12 cellular contexts compared by ENCODE assay signal in genomic region chr9:13787234-13787833, GRCh38.
DNase-seq lines count a peak whose midpoint lies in the region; ATAC-seq and TF ChIP-seq lines count a peak whose summit lies in the region.
"Had no signal": no experiment of that assay in that cellular context is flagged by ENCODE, and none has a peak within 500 bp of the region (broad histone marks: within the 10 kb centered on the region; RNA-seq: fewer than 3 reads in every experiment).

No MANE protein-coding gene starts in this region.

- 0% methylated on average over 1 of the region's 10 CpGs; no CpG with 5 or more reads in 1 of the 2 experiments for WGBS in IMR-90 (ENCODE audit: extremely low coverage in 2 of 2, insufficient read length in 1 of 2), 2 experiments

- H3K9me1 ChIP-seq in IMR-90 (ENCODE audit: insufficient read depth, low read length) = no peaks in the 10 kb centered on the region

- H3K18ac ChIP-seq in IMR-90 (ENCODE audit: low read depth, low read length) = no peak overlapping the region; the same call in 1 of the 2 replicates

- no peak overlapping the region for H4K5ac ChIP-seq in IMR-90 (ENCODE audit: low read depth, low read length)

- H3K4me2 ChIP-seq in IMR-90 (ENCODE audit: low read depth, low read length) = peak overlapping the region; percentile 57; the same call in 1 of the 2 replicates

- POLR2A ChIA-PET in IMR-90 (lab: Charles Lee; ENCODE audit: unreplicated experiment) = no interaction called here

- no peak overlapping the region for H2AK5ac ChIP-seq in IMR-90 (ENCODE audit: low read depth, low read length)

- no peak overlapping the region for H3K4ac ChIP-seq in IMR-90 (ENCODE audit: low read depth, low read length)

- H3K36me3 ChIP-seq in IMR-90 (ENCODE audit: control insufficient read depth, insufficient read depth, low read length) = no peaks in the 10 kb centered on the region
- H3K36me3 ChIP-seq in stomach smooth muscle (ENCODE audit: control insufficient read depth in 2 of 2, insufficient read depth in 2 of 2, low read length in 2 of 2) = no peaks in the 10 kb centered on the region

- no peak overlapping the region for H3K23ac ChIP-seq in IMR-90 (ENCODE audit: low read depth, low read length)

- H3K9me3 ChIP-seq in IMR-90 (ENCODE audit: control insufficient read depth, insufficient read depth, low read length) (no peaks in the 10 kb centered on the region; the same call in 1 of the 2 replicates), stomach smooth muscle (ENCODE audit: control insufficient read depth in 2 of 2, low read length in 2 of 2) (no peaks in the 10 kb centered on the region)

- H2BK120ac ChIP-seq in IMR-90 (ENCODE audit: low read depth, low read length) = no peak overlapping the region

- H3K79me1 ChIP-seq in IMR-90 (ENCODE audit: low read depth in 1 of 2, low read length in 2 of 2) = no peaks in the 10 kb centered on the region

- no peak overlapping the region for H2AK9ac ChIP-seq in IMR-90 (replicated peaks; ENCODE audit: low read depth, low read length, poor library complexity)

- H4K20me1 ChIP-seq in IMR-90 (ENCODE audit: insufficient read depth, low read length) = no peaks in the 10 kb centered on the region

- peak overlapping the region; percentile 62 for H2AFZ ChIP-seq in IMR-90 (replicated peaks; ENCODE audit: low read length, poor library complexity)

- H3K4me3 Mint-ChIP-seq in stimulated activated memory B cell treated with anti-CD40 and anti-IgM and Interleukin-4, amounts not matched to agents 10 μg/mL and 1 μg/mL and 100 μg/mL, for 72 hours = no peak overlapping the region

- H3K4me3 ChIP-seq in IMR-90 (ENCODE audit: insufficient read depth, low read depth, low read length) (no peak overlapping the region), coronary artery (peak overlapping the region; percentile 54), stomach smooth muscle (ENCODE audit: low read length in 2 of 2) (peak overlapping the region; percentile 10 to 67)

- no peaks in the 10 kb centered on the region for H3K27me3 Mint-ChIP-seq in stimulated activated memory B cell treated with anti-CD40 and anti-IgM and Interleukin-4, amounts not matched to agents 10 μg/mL and 1 μg/mL and 100 μg/mL, for 72 hours

- TF ChIP-seq RAD21 in IMR-90 (IDR thresholded peaks at IDR 0.05; ENCODE audit: low read length) = no peak

- peak overlapping the region; percentile 9; the same call in 1 of the 2 replicates for H3K27ac ChIP-seq in IMR-90 (ENCODE audit: insufficient read depth, low read length)
- H3K27ac ChIP-seq in coronary artery = peak overlapping the region; percentile 73 to 81
- peak overlapping the region; percentile 64 for H3K27ac ChIP-seq in stomach smooth muscle (ENCODE audit: low read length)

- H3K9ac ChIP-seq in IMR-90 (ENCODE audit: low read depth, low read length) (no peak overlapping the region), stomach smooth muscle (ENCODE audit: low read length in 2 of 2) (peak overlapping the region in 1 of 2 donors; percentile 55)

- in situ Hi-C loops in IMR-90 (cut with MboI; ENCODE audit: low sequenced_read_pairs) = no loop called here

- no peak overlapping the region for H3K56ac ChIP-seq in IMR-90 (ENCODE audit: extremely low read depth, insufficient read depth, low read length)

- H4K91ac ChIP-seq in IMR-90 (ENCODE audit: insufficient read depth, low read depth, low read length) = no peak overlapping the region

- intact Hi-C loops in IMR-90 (cut with micrococcal nuclease) = no loop called here

- CTCF ChIA-PET in IMR-90 (lab: Yijun Ruan, JAX) = no interaction called here

- H3K36me3 Mint-ChIP-seq in stimulated activated memory B cell treated with anti-CD40 and anti-IgM and Interleukin-4, amounts not matched to agents 10 μg/mL and 1 μg/mL and 100 μg/mL, for 72 hours = no peaks in the 10 kb centered on the region

- no peak overlapping the region for H2BK20ac ChIP-seq in IMR-90 (ENCODE audit: low read depth, low read length)

- H3K4me1 Mint-ChIP-seq in stimulated activated memory B cell treated with anti-CD40 and anti-IgM and Interleukin-4, amounts not matched to agents 10 μg/mL and 1 μg/mL and 100 μg/mL, for 72 hours = no peaks in the 10 kb centered on the region

- ATAC-seq in IMR-90 (ENCODE audit: low read depth) (peak; percentile 35), left lobe of liver (peak; percentile 83), omental fat pad (ENCODE audit: low FRiP score) (no peak), GM21526 (IDR thresholded peaks at IDR 0.05; ENCODE audit: low FRiP score, unreplicated experiment) (no peak)
- ATAC-seq in stimulated activated memory B cell treated with anti-CD40 and anti-IgM and Interleukin-4, amounts not matched to agents 10 μg/mL and 1 μg/mL and 100 μg/mL, for 72 hours = no peak

- BruUV-seq in IMR-90 (replicated peaks; lab: Mats Ljungman, UMichigan) = no TSS peak

- no peaks in the 10 kb centered on the region for H3K27me3 ChIP-seq in IMR-90 (ENCODE audit: control insufficient read depth, insufficient read depth, low read length)
- no peaks in the 10 kb centered on the region for H3K27me3 ChIP-seq in stomach smooth muscle (ENCODE audit: control insufficient read depth in 1 of 2, insufficient read depth in 2 of 2, low read length in 2 of 2)

- peak; percentile 46 for DNase-seq in IMR-90
- no peak for DNase-seq in coronary artery (ENCODE audit: low spot score)
- no peak for DNase-seq in left lobe of liver (ENCODE audit: low spot score)
- no peak for DNase-seq in activated CD4-positive, alpha-beta T cell treated with anti-CD3 and anti-CD28 coated beads for 48 hours
- no peak for DNase-seq in omental fat pad (ENCODE audit: low spot score)
- DNase-seq: HCEC 1CT, hippocampal formation, NCI-H1417 treated with DMSO at 0.1 percent for 48 hours, occipital lobe had no signal

- H2BK15ac ChIP-seq in IMR-90 (ENCODE audit: low read depth, low read length) = no peak overlapping the region

- TF ChIP-seq CTCF in IMR-90 (conservative IDR thresholded peaks at IDR 0.05; ENCODE audit: low read depth, low read length) = no peak
- TF ChIP-seq CTCF in coronary artery (IDR thresholded peaks at IDR 0.05) = no peak
- TF ChIP-seq CTCF in omental fat pad (IDR thresholded peaks at IDR 0.05) = no peak

- no peak for TF ChIP-seq POLR2A in IMR-90 (IDR thresholded peaks at IDR 0.05; ENCODE audit: low read depth, low read length)

- H3K4me1 ChIP-seq in IMR-90 (ENCODE audit: control insufficient read depth, insufficient read depth, low read length) (peaks cover 4% of the 10 kb centered on the region; the same call in 1 of the 2 replicates), stomach smooth muscle (ENCODE audit: control insufficient read depth, insufficient read depth, low read length) (peaks cover 4% of the 10 kb centered on the region)

- no peak overlapping the region for H4K8ac ChIP-seq in IMR-90 (ENCODE audit: low read depth in 2 of 2, low read length in 2 of 2)

- dilution Hi-C loops in IMR-90 (cut with HindIII; ENCODE audit: low sequenced_read_pairs, unreplicated experiment) = no loop called here

- H3K9me3 Mint-ChIP-seq in stimulated activated memory B cell treated with anti-CD40 and anti-IgM and Interleukin-4, amounts not matched to agents 10 μg/mL and 1 μg/mL and 100 μg/mL, for 72 hours = no peaks in the 10 kb centered on the region

- no peak overlapping the region for H3K14ac ChIP-seq in IMR-90 (replicated peaks; ENCODE audit: low read depth, low read length)

- no peak overlapping the region for H3K27ac Mint-ChIP-seq in stimulated activated memory B cell treated with anti-CD40 and anti-IgM and Interleukin-4, amounts not matched to agents 10 μg/mL and 1 μg/mL and 100 μg/mL, for 72 hours

- no peak overlapping the region for H2BK5ac ChIP-seq in IMR-90 (ENCODE audit: low read depth, low read length, poor library complexity, severe bottlenecking)

TF ChIP-seq in IMR-90, 13 proteins besides CTCF, POLR2A, EP300 and RAD21:
- TF ChIP-seq CEBPB (IDR thresholded peaks at IDR 0.05; ENCODE audit: low read depth, low read length) (no peak), NFE2L2 (IDR thresholded peaks at IDR 0.05; ENCODE audit: low read depth, low read length) (no peak), MAZ (IDR thresholded peaks at IDR 0.05; ENCODE audit: borderline replicate concordance, low read depth, low read length) (no peak), RCOR1 (IDR thresholded peaks at IDR 0.05; ENCODE audit: insufficient replicate concordance, low read length) (no peak), BHLHE40 (IDR thresholded peaks at IDR 0.05; ENCODE audit: low read depth, low read length) (no peak), MXI1 (IDR thresholded peaks at IDR 0.05; ENCODE audit: borderline replicate concordance, low read depth, low read length) (no peak), USF2 (IDR thresholded peaks at IDR 0.05; ENCODE audit: low read depth, low read length) (no peak), FOS (IDR thresholded peaks at IDR 0.05; ENCODE audit: low read depth, low read length) (no peak), CHD1 (IDR thresholded peaks at IDR 0.05; ENCODE audit: low read depth, low read length) (no peak), MAFK (IDR thresholded peaks at IDR 0.05; ENCODE audit: low read depth, low read length) (no peak), RFX5 (IDR thresholded peaks at IDR 0.05; ENCODE audit: low read depth, low read length) (no peak), SMC3 (IDR thresholded peaks at IDR 0.05; ENCODE audit: low read depth, low read length) (no peak)
- TF ChIP-seq, protein P1, sequence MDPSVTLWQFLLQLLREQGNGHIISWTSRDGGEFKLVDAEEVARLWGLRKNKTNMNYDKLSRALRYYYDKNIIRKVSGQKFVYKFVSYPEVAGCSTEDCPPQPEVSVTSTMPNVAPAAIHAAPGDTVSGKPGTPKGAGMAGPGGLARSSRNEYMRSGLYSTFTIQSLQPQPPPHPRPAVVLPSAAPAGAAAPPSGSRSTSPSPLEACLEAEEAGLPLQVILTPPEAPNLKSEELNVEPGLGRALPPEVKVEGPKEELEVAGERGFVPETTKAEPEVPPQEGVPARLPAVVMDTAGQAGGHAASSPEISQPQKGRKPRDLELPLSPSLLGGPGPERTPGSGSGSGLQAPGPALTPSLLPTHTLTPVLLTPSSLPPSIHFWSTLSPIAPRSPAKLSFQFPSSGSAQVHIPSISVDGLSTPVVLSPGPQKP (IDR thresholded peaks at IDR 0.05; ENCODE audit: borderline replicate concordance, low read depth, low read length) = no peak

Comparison
In these comparisons a context has a peak if more than half of its experiments do, and no peak if none do; other contexts are left out.
1. ATAC-seq: peak in IMR-90 (single experiment) and left lobe of liver (single experiment); none in stimulated activated memory B cell treated with anti-CD40 and anti-IgM and Interleukin-4, amounts not matched to agents 10 μg/mL and 1 μg/mL and 100 μg/mL, for 72 hours (single experiment), omental fat pad (single experiment) and GM21526 (single experiment).
2. H3K27ac ChIP-seq: peak in every context shown above with its lines; median percentile 77 in coronary artery; 64 in stomach smooth muscle; 9 in IMR-90.